In the genomic region with DNA sequence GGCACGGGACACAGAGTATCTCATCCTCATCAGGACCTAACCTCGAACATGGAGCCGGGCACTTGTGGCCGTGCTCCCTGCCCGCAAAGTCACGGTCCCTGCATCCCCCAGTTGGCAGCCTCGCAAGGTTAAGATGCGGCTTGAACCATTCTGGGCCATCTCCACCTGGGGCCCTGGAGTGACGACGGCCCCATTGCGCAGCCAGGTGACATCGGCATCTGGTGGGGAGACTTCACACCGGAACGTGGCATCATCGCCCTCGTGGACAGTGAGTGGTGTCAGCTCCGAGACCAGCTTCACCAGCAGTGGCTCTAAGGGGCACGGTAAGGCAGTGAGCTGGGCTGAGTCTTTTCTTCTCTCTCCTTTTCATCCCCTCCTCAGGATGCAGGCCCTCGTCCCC, we compare ENCODE assay signal across 20 cellular contexts. TPM values are rescaled to one million over a fixed set of nuclear protein-coding genes. Genes with fewer than 3 reads are reported as not detected.
DNase-seq lines count a peak whose midpoint lies in the region; ATAC-seq and TF ChIP-seq lines count a peak whose summit lies in the region.
"Had no signal": no experiment of that assay in that cellular context is flagged by ENCODE, and none has a peak within 500 bp of the region (broad histone marks: within the 10 kb centered on the region; RNA-seq: fewer than 3 reads in every experiment).

No MANE protein-coding gene starts in this region.

- peaks cover 3% of the 10 kb centered on the region for H3K4me1 Mint-ChIP-seq in activated naive CD8-positive, alpha-beta T cell treated with anti-CD3 and anti-CD28 coated beads, Interleukin-2, amount 10 ng/mL, durations not matched to agents 7 days and 5 days
- peaks cover 6% of the 10 kb centered on the region for H3K4me1 Mint-ChIP-seq in activated naive CD8-positive, alpha-beta T cell treated with anti-CD3 and anti-CD28 coated beads, Interleukin-2, amount 50 U/mL, for 24 hours
- H3K4me1 Mint-ChIP-seq in CD4-positive, alpha-beta T cell (ENCODE audit: low read depth), result peaks cover 17% of the 10 kb centered on the region

- H3K36me3 Mint-ChIP-seq in activated naive CD8-positive, alpha-beta T cell treated with anti-CD3 and anti-CD28 coated beads, Interleukin-2, amount 10 ng/mL, durations not matched to agents 7 days and 5 days, result no peaks in the 10 kb centered on the region
- H3K36me3 Mint-ChIP-seq in activated naive CD8-positive, alpha-beta T cell treated with anti-CD3 and anti-CD28 coated beads, Interleukin-2, amount 50 U/mL, for 24 hours (ENCODE audit: low read depth), result no peaks in the 10 kb centered on the region
- no peaks in the 10 kb centered on the region for H3K36me3 Mint-ChIP-seq in CD4-positive, alpha-beta T cell (ENCODE audit: low read depth)
- H3K36me3 Mint-ChIP-seq: CD4-positive, alpha-beta memory T cell had no signal

- no peak overlapping the region for H3K4me3 Mint-ChIP-seq in activated naive CD8-positive, alpha-beta T cell treated with anti-CD3 and anti-CD28 coated beads, Interleukin-2, amount 10 ng/mL, durations not matched to agents 7 days and 5 days
- no peak overlapping the region for H3K4me3 Mint-ChIP-seq in activated naive CD8-positive, alpha-beta T cell treated with anti-CD3 and anti-CD28 coated beads, Interleukin-2, amount 50 U/mL, for 24 hours
- H3K4me3 Mint-ChIP-seq in CD4-positive, alpha-beta T cell, result peak overlapping the region; percentile 7
- H3K4me3 Mint-ChIP-seq: CD4-positive, alpha-beta memory T cell had no signal

- H3K4me3 ChIP-seq in mesenchymal stem cell (ENCODE audit: insufficient read depth in 1 of 2, low read depth in 1 of 2, low read length in 2 of 2), result no peak overlapping the region
- H3K4me3 ChIP-seq in spleen, result no peak overlapping the region
- H3K4me3 ChIP-seq in gastroesophageal sphincter, result no peak overlapping the region
- no peak overlapping the region for H3K4me3 ChIP-seq in hepatocyte
- H3K4me3 ChIP-seq: A549, GM23248 had no signal

- no peaks in the 10 kb centered on the region for H3K9me3 ChIP-seq in CD4-positive, alpha-beta T cell (ENCODE audit: control insufficient read depth, low read length)
- no peaks in the 10 kb centered on the region for H3K9me3 ChIP-seq in mesenchymal stem cell (ENCODE audit: control insufficient read depth, low read length)
- H3K9me3 ChIP-seq in spleen, result no peaks in the 10 kb centered on the region
- H3K9me3 ChIP-seq in gastroesophageal sphincter, result no peaks in the 10 kb centered on the region
- no peaks in the 10 kb centered on the region for H3K9me3 ChIP-seq in hepatocyte (ENCODE audit: low read depth)
- H3K9me3 ChIP-seq: A549 had no signal

- no peaks in the 10 kb centered on the region for H4K20me1 ChIP-seq in hepatocyte (ENCODE audit: insufficient read depth, poor library complexity, severe bottlenecking)

- no peak overlapping the region for H2AK5ac ChIP-seq in mesenchymal stem cell (ENCODE audit: low read length, severe bottlenecking)

- WGBS in mesenchymal stem cell, result 92% methylated on average over 19 of the region's 19 CpGs
- WGBS in spleen, 5 donors, result 79 to 94% (median 92%) methylated on average over 6 to 19 of the region's 19 CpGs
- 80% methylated on average over 1 to 5 of the region's 19 CpGs for WGBS in gastroesophageal sphincter (ENCODE audit: low coverage in 1 of 2), 2 donors
- WGBS in hepatocyte (ENCODE audit: low lambda C conversion rate, missing lambda C conversion rate), result 96% methylated on average over 18 of the region's 19 CpGs

- TF ChIP-seq CTCF in CD4-positive, alpha-beta T cell (IDR thresholded peaks at IDR 0.05), result no peak
- no peak for TF ChIP-seq CTCF in spleen (IDR thresholded peaks at IDR 0.05 in 8 of 11, conservative IDR thresholded peaks at IDR 0.05 in 3 of 11)
- TF ChIP-seq CTCF in gastroesophageal sphincter (IDR thresholded peaks at IDR 0.05), result no peak
- TF ChIP-seq CTCF in hepatocyte (IDR thresholded peaks at IDR 0.05; ENCODE audit: poor library complexity), result no peak

- POLR2A ChIA-PET in activated naive CD8-positive, alpha-beta T cell treated with anti-CD3 and anti-CD28 coated beads, Interleukin-2, amount 10 ng/mL, durations not matched to agents 7 days and 5 days (lab: Charles Lee), result no interaction called here
- POLR2A ChIA-PET in CD4-positive, alpha-beta T cell (lab: Charles Lee), result no interaction called here

- peak; percentile 18 for DNase-seq in activated naive CD8-positive, alpha-beta T cell treated with anti-CD3 and anti-CD28 coated beads, Interleukin-2, amount 10 ng/mL, durations not matched to agents 7 days and 5 days
- no peak for DNase-seq in activated naive CD8-positive, alpha-beta T cell treated with anti-CD3 and anti-CD28 coated beads, Interleukin-2, amount 50 U/mL, for 24 hours
- no peak for DNase-seq in CD4-positive, alpha-beta T cell
- DNase-seq in mesenchymal stem cell, result no peak
- DNase-seq in spleen, result peak; percentile 73
- no peak for DNase-seq in hepatocyte (ENCODE audit: low spot score)
- DNase-seq: AML-193, DMS153, DMS79, GDM1, GM23248, HCEC 1CT, IMR-90 had no signal

- H4K8ac ChIP-seq in mesenchymal stem cell (ENCODE audit: low read length), result no peak overlapping the region

- intact Hi-C loops in CD4-positive, alpha-beta T cell (cut with DNase I, micrococcal nuclease), result no loop called here
- intact Hi-C loops in spleen (cut with DNase I; ENCODE audit: low total_unique reads), result no loop called here

- ATAC-seq in activated naive CD8-positive, alpha-beta T cell treated with anti-CD3 and anti-CD28 coated beads, Interleukin-2, amount 10 ng/mL, durations not matched to agents 7 days and 5 days (ENCODE audit: low read depth), result no peak
- no peak for ATAC-seq in activated naive CD8-positive, alpha-beta T cell treated with anti-CD3 and anti-CD28 coated beads, Interleukin-2, amount 50 U/mL, for 24 hours
- no peak for ATAC-seq in CD4-positive, alpha-beta T cell (ENCODE audit: poor library complexity)
- no peak for ATAC-seq in gastroesophageal sphincter
- ATAC-seq: A549 had no signal

- no peak overlapping the region for H2BK12ac ChIP-seq in mesenchymal stem cell (ENCODE audit: low read length in 2 of 2)

- TF ChIP-seq POLR2A in spleen (IDR thresholded peaks at IDR 0.05), result no peak
- TF ChIP-seq POLR2A in gastroesophageal sphincter (IDR thresholded peaks at IDR 0.05), result no peak

- peak overlapping the region; percentile 46 for H4K91ac ChIP-seq in mesenchymal stem cell (ENCODE audit: low read length)

- H3K9me3 Mint-ChIP-seq in activated naive CD8-positive, alpha-beta T cell treated with anti-CD3 and anti-CD28 coated beads, Interleukin-2, amount 10 ng/mL, durations not matched to agents 7 days and 5 days, result no peaks in the 10 kb centered on the region
- no peaks in the 10 kb centered on the region for H3K9me3 Mint-ChIP-seq in activated naive CD8-positive, alpha-beta T cell treated with anti-CD3 and anti-CD28 coated beads, Interleukin-2, amount 50 U/mL, for 24 hours
- no peaks in the 10 kb centered on the region for H3K9me3 Mint-ChIP-seq in CD4-positive, alpha-beta T cell

- H3K79me1 ChIP-seq in mesenchymal stem cell (replicated peaks; ENCODE audit: low read length, poor library complexity, severe bottlenecking), result no peaks in the 10 kb centered on the region

- H2BK120ac ChIP-seq in mesenchymal stem cell (ENCODE audit: low read depth, low read length), result no peak overlapping the region

- H3K79me2 ChIP-seq in hepatocyte, result no peaks in the 10 kb centered on the region

- H3K4me1 ChIP-seq in mesenchymal stem cell (ENCODE audit: control insufficient read depth, insufficient read depth, low read depth, low read length) (peaks cover 30% of the 10 kb centered on the region), spleen (peaks cover 9 to 26% (median 23%) of the 10 kb centered on the region in 6 donors), gastroesophageal sphincter (peaks cover 0 to 39% (median 15%) of the 10 kb centered on the region in 3 donors), hepatocyte (ENCODE audit: insufficient read depth) (peaks cover 7% of the 10 kb centered on the region)

- CTCF ChIA-PET in CD4-positive, alpha-beta T cell (lab: Charles Lee), result interaction anchor here (0.6 kb wide), 1 partner anchor 61 kb away, joined by 3 read pairs; a partner anchor contains a TSS

- no peak overlapping the region for H3K27ac Mint-ChIP-seq in activated naive CD8-positive, alpha-beta T cell treated with anti-CD3 and anti-CD28 coated beads, Interleukin-2, amount 10 ng/mL, durations not matched to agents 7 days and 5 days
- H3K27ac Mint-ChIP-seq in activated naive CD8-positive, alpha-beta T cell treated with anti-CD3 and anti-CD28 coated beads, Interleukin-2, amount 50 U/mL, for 24 hours, result no peak overlapping the region
- H3K27ac Mint-ChIP-seq in CD4-positive, alpha-beta T cell, result no peak overlapping the region
- H3K27ac Mint-ChIP-seq: CD4-positive, alpha-beta memory T cell had no signal

- no peak overlapping the region for H3K9ac ChIP-seq in mesenchymal stem cell (ENCODE audit: low read length)
- H3K9ac ChIP-seq: GM23248 had no signal

- no peak for TF ChIP-seq EP300 in gastroesophageal sphincter (IDR thresholded peaks at IDR 0.05)

- H3K36me3 ChIP-seq in mesenchymal stem cell (ENCODE audit: control insufficient read depth in 1 of 2, insufficient read depth in 2 of 2, low read depth in 1 of 2, low read length in 2 of 2), result peaks cover 0 to 3% of the 10 kb centered on the region in 2 experiments
- no peaks in the 10 kb centered on the region for H3K36me3 ChIP-seq in spleen
- H3K36me3 ChIP-seq in gastroesophageal sphincter, result peaks cover 0 to 51% of the 10 kb centered on the region in 2 donors
- H3K36me3 ChIP-seq in hepatocyte (replicated peaks; ENCODE audit: insufficient read depth, low read depth), result no peaks in the 10 kb centered on the region

- no peaks in the 10 kb centered on the region for H3K9me2 ChIP-seq in hepatocyte (replicated peaks; ENCODE audit: insufficient read depth)

- no peak overlapping the region for H2BK15ac ChIP-seq in mesenchymal stem cell (ENCODE audit: low read depth, poor library complexity, severe bottlenecking)

- no peak overlapping the region for H3K4ac ChIP-seq in mesenchymal stem cell (ENCODE audit: low read depth in 1 of 2, low read length in 2 of 2)

- H2BK5ac ChIP-seq in mesenchymal stem cell (ENCODE audit: low read depth, low read length, poor library complexity, severe bottlenecking), result no peak overlapping the region

- H3K27me3 Mint-ChIP-seq in activated naive CD8-positive, alpha-beta T cell treated with anti-CD3 and anti-CD28 coated beads, Interleukin-2, amount 10 ng/mL, durations not matched to agents 7 days and 5 days, result peaks cover 25% of the 10 kb centered on the region
- H3K27me3 Mint-ChIP-seq in activated naive CD8-positive, alpha-beta T cell treated with anti-CD3 and anti-CD28 coated beads, Interleukin-2, amount 50 U/mL, for 24 hours, result peaks cover 29% of the 10 kb centered on the region
- peaks cover 52% of the 10 kb centered on the region for H3K27me3 Mint-ChIP-seq in CD4-positive, alpha-beta T cell

- no peak overlapping the region for H3K23ac ChIP-seq in mesenchymal stem cell (ENCODE audit: low read length in 2 of 2)

- H3K4me2 ChIP-seq in mesenchymal stem cell (ENCODE audit: low read length, poor library complexity, severe bottlenecking) (no peak overlapping the region), hepatocyte (no peak overlapping the region)
- H3K4me2 ChIP-seq: A549 had no signal

- H3K27me3 ChIP-seq in CD4-positive, alpha-beta T cell (ENCODE audit: control insufficient read depth, insufficient read depth, low read length), result peaks cover 42% of the 10 kb centered on the region
- H3K27me3 ChIP-seq in mesenchymal stem cell (ENCODE audit: control insufficient read depth in 1 of 2, insufficient read depth in 1 of 2, low read length in 2 of 2) (peaks cover 13 to 17% of the 10 kb centered on the region in 2 experiments), spleen (replicated peaks in 1 of 7) (peaks cover 0 to 71% (median 27%) of the 10 kb centered on the region in 7 donors), gastroesophageal sphincter (peaks cover 8% of the 10 kb centered on the region), hepatocyte (peaks cover 6% of the 10 kb centered on the region)

- H3K18ac ChIP-seq in mesenchymal stem cell (ENCODE audit: low read depth in 1 of 2, low read length in 2 of 2), result no peak overlapping the region

- H3K27ac ChIP-seq in CD4-positive, alpha-beta T cell (ENCODE audit: low read depth, low read length), result no peak overlapping the region
- H3K27ac ChIP-seq in mesenchymal stem cell (ENCODE audit: low read length, poor library complexity, severe bottlenecking) (no peak overlapping the region), spleen (no peak overlapping the region), gastroesophageal sphincter (no peak overlapping the region), hepatocyte (no peak overlapping the region)
- H3K27ac ChIP-seq: 22Rv1, A549, C4-2B, GM23248, HL-60 had no signal

- no peak overlapping the region for H3K14ac ChIP-seq in mesenchymal stem cell (ENCODE audit: low read length in 2 of 2)

- no peak overlapping the region for H2AFZ ChIP-seq in mesenchymal stem cell (ENCODE audit: low read depth, low read length)
- no peak overlapping the region for H2AFZ ChIP-seq in hepatocyte
- H2AFZ ChIP-seq: GM23248 had no signal

RNA-seq across cellular contexts. Expression of a gene that starts 12.6 kb away (rescaled TPM):
- 1 to 10 TPM in 1 of 2 experiments, under 1 TPM in 1; 0.85 to 1.1 TPM for total RNA-seq in activated naive CD8-positive, alpha-beta T cell treated with anti-CD3 and anti-CD28 coated beads, Interleukin-2, amount 10 ng/mL, durations not matched to agents 7 days and 5 days
- total RNA-seq in CD4-positive, alpha-beta T cell, result under 1 TPM; 0.47 to 0.91 TPM
- 1.5 TPM for polyA plus RNA-seq in mesenchymal stem cell (2013, experiment 1 of 2)
- polyA plus RNA-seq in mesenchymal stem cell (2013, experiment 2 of 2), result 1.3 TPM
- 1 to 10 TPM in 5 of 7 donors, under 1 TPM in 2; 0.39 to 2.8 (median 1.1) TPM for total RNA-seq in spleen
- polyA plus RNA-seq in spleen, result 1 to 10 TPM; 1.1 to 2.1 (median 1.5) TPM
- 1 to 10 TPM; 1.6 to 9.5 (median 4.1) TPM for total RNA-seq in gastroesophageal sphincter
- 7.3 and 8.0 TPM in 2 replicates for total RNA-seq in hepatocyte
- 10.4 and 12.2 TPM in 2 replicates for polyA plus RNA-seq in hepatocyte
- polyA plus RNA-seq: CD4-positive, alpha-beta memory T cell had no signal

RNA-seq across cellular contexts. Expression of a gene that starts 12.8 kb away (rescaled TPM):
- 1 to 10 TPM; 7.7 to 8.1 TPM for total RNA-seq in activated naive CD8-positive, alpha-beta T cell treated with anti-CD3 and anti-CD28 coated beads, Interleukin-2, amount 10 ng/mL, durations not matched to agents 7 days and 5 days
- total RNA-seq in CD4-positive, alpha-beta T cell, result 1 to 10 TPM; 6.5 to 7.1 TPM
- polyA plus RNA-seq in mesenchymal stem cell (2013, experiment 1 of 2), result 134 TPM
- 133 TPM for polyA plus RNA-seq in mesenchymal stem cell (2013, experiment 2 of 2)
- total RNA-seq in spleen, result 10 to 100 TPM in 6 of 7 donors, 1 to 10 TPM in 1; 8.9 to 26.2 (median 15.4) TPM
- polyA plus RNA-seq in spleen, result 1 to 10 TPM; 2.8 to 8.9 (median 4.8) TPM
- 10 to 100 TPM; 36.0 to 66.0 (median 54.8) TPM for total RNA-seq in gastroesophageal sphincter
- 180 and 193 TPM in 2 replicates for total RNA-seq in hepatocyte
- 315 and 361 TPM in 2 replicates for polyA plus RNA-seq in hepatocyte

RNA-seq across cellular contexts. Expression of a gene that starts 14.9 kb away (rescaled TPM):
- total RNA-seq in activated naive CD8-positive, alpha-beta T cell treated with anti-CD3 and anti-CD28 coated beads, Interleukin-2, amount 10 ng/mL, durations not matched to agents 7 days and 5 days, result not detected
- under 1 TPM; 0.31 to 0.49 TPM for total RNA-seq in CD4-positive, alpha-beta T cell
- polyA plus RNA-seq in mesenchymal stem cell (2013, experiment 1 of 2), result 19.4 TPM
- 20.0 TPM for polyA plus RNA-seq in mesenchymal stem cell (2013, experiment 2 of 2)
- 10 to 100 TPM; 26.7 to 51.6 (median 31.1) TPM for total RNA-seq in spleen
- 10 to 100 TPM; 15.9 to 32.0 (median 27.6) TPM for polyA plus RNA-seq in spleen
- total RNA-seq in gastroesophageal sphincter, result 100 to 1,000 TPM in 1 of 4 donors, 10 to 100 TPM in 3; 73.2 to 118 (median 81.6) TPM
- 72.4 and 84.6 TPM in 2 replicates for total RNA-seq in hepatocyte
- polyA plus RNA-seq in hepatocyte, result 61.0 and 73.7 TPM in 2 replicates
- polyA plus RNA-seq: CD4-positive, alpha-beta memory T cell had no signal

RNA-seq across cellular contexts. Expression of a gene that starts 15.7 kb away (rescaled TPM):
- total RNA-seq in activated naive CD8-positive, alpha-beta T cell treated with anti-CD3 and anti-CD28 coated beads, Interleukin-2, amount 10 ng/mL, durations not matched to agents 7 days and 5 days, result not detected
- not detected for total RNA-seq in CD4-positive, alpha-beta T cell
- 0.30 TPM for polyA plus RNA-seq in mesenchymal stem cell (2013, experiment 1 of 2)
- polyA plus RNA-seq in mesenchymal stem cell (2013, experiment 2 of 2), result 0.18 TPM
- total RNA-seq in spleen (under 1 TPM in 1 of 7 donors, not detected in 6; 0.46 TPM), gastroesophageal sphincter (1 to 10 TPM in 2 of 4 donors, not detected in 2; 1.8 to 4.4 TPM), hepatocyte (3.3 and 5.6 TPM in 2 replicates)
- polyA plus RNA-seq in spleen (under 1 TPM; 0.08 to 0.46 (median 0.16) TPM), hepatocyte (8.1 and 9.2 TPM in 2 replicates)
- total RNA-seq: CD4-positive, alpha-beta memory T cell; HT1080; IMR-90 had no signal
- polyA plus RNA-seq: CD4-positive, alpha-beta memory T cell had no signal

RNA-seq across cellular contexts. Expression of a gene that starts 41.2 kb away (rescaled TPM):
- total RNA-seq in activated naive CD8-positive, alpha-beta T cell treated with anti-CD3 and anti-CD28 coated beads, Interleukin-2, amount 10 ng/mL, durations not matched to agents 7 days and 5 days, result 10 to 100 TPM; 36.3 to 37.5 TPM
- total RNA-seq in CD4-positive, alpha-beta T cell, result 10 to 100 TPM; 23.9 to 27.2 TPM
- polyA plus RNA-seq in mesenchymal stem cell (2013, experiment 1 of 2), result 14.6 TPM
- polyA plus RNA-seq in mesenchymal stem cell (2013, experiment 2 of 2), result 13.3 TPM
- total RNA-seq in spleen, result 10 to 100 TPM; 25.8 to 57.0 (median 35.9) TPM
- 10 to 100 TPM; 15.8 to 40.8 (median 40.3) TPM for polyA plus RNA-seq in spleen
- total RNA-seq in gastroesophageal sphincter, result 10 to 100 TPM in 3 of 4 donors, 1 to 10 TPM in 1; 7.0 to 19.2 (median 14.7) TPM
- total RNA-seq in hepatocyte, result 16.7 and 18.0 TPM in 2 replicates
- 17.6 and 23.1 TPM in 2 replicates for polyA plus RNA-seq in hepatocyte

Comparison
In these comparisons a context has a peak if more than half of its experiments do, and no peak if none do; other contexts are left out.
1. DNase-seq: peak in activated naive CD8-positive, alpha-beta T cell treated with anti-CD3 and anti-CD28 coated beads, Interleukin-2, amount 10 ng/mL, durations not matched to agents 7 days and 5 days (single experiment) and spleen (single experiment); none in activated naive CD8-positive, alpha-beta T cell treated with anti-CD3 and anti-CD28 coated beads, Interleukin-2, amount 50 U/mL, for 24 hours (single experiment), CD4-positive, alpha-beta T cell (0 of 10), mesenchymal stem cell (single experiment) and hepatocyte (single experiment).
2. RNA of a gene that starts 14.9 kb away (total RNA-seq): 73.2 to 118 TPM in gastroesophageal sphincter, 72.4 to 84.6 TPM in hepatocyte and 26.7 to 51.6 TPM in spleen; 0.31 to 0.49 TPM in CD4-positive, alpha-beta T cell and not detected in activated naive CD8-positive, alpha-beta T cell treated with anti-CD3 and anti-CD28 coated beads, Interleukin-2, amount 10 ng/mL, durations not matched to agents 7 days and 5 days; every median in the first group is over 10 times any median in the second.